In the genomic region with DNA sequence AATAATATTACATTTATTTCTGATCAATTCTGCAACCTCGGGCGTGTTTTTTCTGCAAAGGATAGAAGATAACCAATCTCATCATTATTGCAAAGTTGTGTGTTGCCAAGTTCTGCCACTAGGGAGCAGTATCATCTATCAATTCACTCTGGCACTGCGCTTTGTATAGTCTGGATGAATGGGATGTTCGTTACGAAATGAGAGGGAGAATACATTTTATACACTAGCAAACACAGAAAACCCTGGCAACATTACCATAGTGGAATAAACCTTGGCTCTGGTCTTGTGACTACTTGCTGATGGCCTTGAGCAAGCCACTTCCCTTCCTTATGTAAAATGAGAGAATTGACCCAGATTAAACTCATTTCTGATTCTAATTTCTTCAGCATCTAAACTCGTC, we compare ENCODE assay signal across 8 cellular contexts.
DNase-seq lines count a peak whose midpoint lies in the region; ATAC-seq and TF ChIP-seq lines count a peak whose summit lies in the region.

No MANE protein-coding gene starts in this region.

- POLR2A ChIA-PET in Panc1 (lab: Charles Lee) = no interaction called here
- POLR2A ChIA-PET in activated naive CD8-positive, alpha-beta T cell treated with anti-CD3 and anti-CD28 coated beads, Interleukin-2, amount 10 ng/mL, durations not matched to agents 7 days and 5 days (lab: Charles Lee) = no interaction called here

- peaks cover 3% of the 10 kb centered on the region for H3K27me3 Mint-ChIP-seq in activated naive CD8-positive, alpha-beta T cell treated with anti-CD3 and anti-CD28 coated beads, Interleukin-2, amount 10 ng/mL, durations not matched to agents 7 days and 5 days

- H3K27ac ChIP-seq in Panc1 (ENCODE audit: low read length) (no peak overlapping the region), psoas muscle (no peak overlapping the region)

- no peaks in the 10 kb centered on the region; the same call in none of the 2 replicates for H3K27me3 ChIP-seq in Panc1 (ENCODE audit: control insufficient read depth, insufficient read depth, low read length)
- peaks cover 0 to 5% (median 4%) of the 10 kb centered on the region in 3 donors for H3K27me3 ChIP-seq in psoas muscle (ENCODE audit: insufficient read depth in 3 of 3, low read length in 2 of 3)

- ATAC-seq in GM21529 (IDR thresholded peaks at IDR 0.05; ENCODE audit: unreplicated experiment) = peak; percentile 80
- peak; percentile 69 for ATAC-seq in Panc1
- peak; percentile 30 for ATAC-seq in activated naive CD8-positive, alpha-beta T cell treated with anti-CD3 and anti-CD28 coated beads, Interleukin-2, amount 10 ng/mL, durations not matched to agents 7 days and 5 days (ENCODE audit: low read depth)
- peak; percentile 81 for ATAC-seq in Right ventricle myocardium superior (ENCODE audit: poor library complexity)
- no peak for ATAC-seq in psoas muscle

- TF ChIP-seq CTCF in Panc1 (IDR thresholded peaks at IDR 0.05) (peak; percentile 73), psoas muscle (IDR thresholded peaks at IDR 0.05) (peak; percentile 66)

- in situ Hi-C loops in KBM-7 (cut with MboI; ENCODE audit: low pct_unique_long_range_greater_than_20kb, low sequenced_read_pairs) (no loop called here), Panc1 (cut with HindIII; ENCODE audit: low pct_unique_long_range_greater_than_20kb, low sequenced_read_pairs) (no loop called here)

- no peak overlapping the region for H3K4me3 ChIP-seq in Panc1 (ENCODE audit: low read depth in 2 of 2, low read length in 2 of 2)
- H3K4me3 ChIP-seq in psoas muscle = no peak overlapping the region

- CTCF ChIA-PET in Panc1 (lab: Charles Lee) = no interaction called here

- intact Hi-C loops in Panc1 (cut with micrococcal nuclease; ENCODE audit: unreplicated experiment) (no loop called here), Right ventricle myocardium superior (cut with DNase I) (no loop called here), psoas muscle (cut with DNase I) (loop anchor here in 1 of 2 donors (5.0 kb wide), 1 partner anchor 397 kb away; no protein-coding TSS in a partner anchor)

- DNase-seq in Daoy (ENCODE audit: low read depth) (peak; percentile 33), KBM-7 (peak; percentile 52), Panc1 (ENCODE audit: low read depth, low spot score) (peak; percentile 42), Right ventricle myocardium superior (no peak), psoas muscle (no peak), NCI-H1436 treated with DMSO at 0.1 percent for 48 hours (lab: John Stamatoyannopoulos, UW) (no peak)
- DNase-seq in activated naive CD8-positive, alpha-beta T cell treated with anti-CD3 and anti-CD28 coated beads, Interleukin-2, amount 10 ng/mL, durations not matched to agents 7 days and 5 days = no peak

- H3K9me3 Mint-ChIP-seq in activated naive CD8-positive, alpha-beta T cell treated with anti-CD3 and anti-CD28 coated beads, Interleukin-2, amount 10 ng/mL, durations not matched to agents 7 days and 5 days = no peaks in the 10 kb centered on the region

- H3K4me1 Mint-ChIP-seq in activated naive CD8-positive, alpha-beta T cell treated with anti-CD3 and anti-CD28 coated beads, Interleukin-2, amount 10 ng/mL, durations not matched to agents 7 days and 5 days = no peaks in the 10 kb centered on the region

- 8 to 10% (median 9%) methylated on average over 6 of the region's 6 CpGs for WGBS in psoas muscle, 3 donors

- no peak overlapping the region for H3K27ac Mint-ChIP-seq in activated naive CD8-positive, alpha-beta T cell treated with anti-CD3 and anti-CD28 coated beads, Interleukin-2, amount 10 ng/mL, durations not matched to agents 7 days and 5 days

- no peak overlapping the region for H3K4me3 Mint-ChIP-seq in activated naive CD8-positive, alpha-beta T cell treated with anti-CD3 and anti-CD28 coated beads, Interleukin-2, amount 10 ng/mL, durations not matched to agents 7 days and 5 days

- H3K4me1 ChIP-seq in Panc1 (ENCODE audit: control insufficient read depth, insufficient read depth, low read length) (no peaks in the 10 kb centered on the region), psoas muscle (no peaks in the 10 kb centered on the region)

- no peaks in the 10 kb centered on the region for H3K36me3 Mint-ChIP-seq in activated naive CD8-positive, alpha-beta T cell treated with anti-CD3 and anti-CD28 coated beads, Interleukin-2, amount 10 ng/mL, durations not matched to agents 7 days and 5 days

- H3K9me3 ChIP-seq in Panc1 (ENCODE audit: control insufficient read depth, insufficient read depth, low read depth, low read length) (no peaks in the 10 kb centered on the region), psoas muscle (no peaks in the 10 kb centered on the region)

- no TSS peak for BruUV-seq in Panc1 (replicated peaks; lab: Mats Ljungman, UMichigan)

- no peaks in the 10 kb centered on the region for H3K36me3 ChIP-seq in Panc1 (ENCODE audit: control insufficient read depth, insufficient read depth, low read length)
- no peaks in the 10 kb centered on the region for H3K36me3 ChIP-seq in psoas muscle (ENCODE audit: insufficient read depth in 1 of 2, low read depth in 1 of 2)

Comparison
In these comparisons a context has a peak if more than half of its experiments do, and no peak if none do; other contexts are left out.
1. DNase-seq: peak in Daoy (single experiment), KBM-7 (single experiment) and Panc1 (single experiment); none in activated naive CD8-positive, alpha-beta T cell treated with anti-CD3 and anti-CD28 coated beads, Interleukin-2, amount 10 ng/mL, durations not matched to agents 7 days and 5 days (single experiment), Right ventricle myocardium superior (single experiment), psoas muscle (0 of 2) and NCI-H1436 treated with DMSO at 0.1 percent for 48 hours (single experiment).
2. ATAC-seq: peak in GM21529 (single experiment), Panc1 (single experiment), activated naive CD8-positive, alpha-beta T cell treated with anti-CD3 and anti-CD28 coated beads, Interleukin-2, amount 10 ng/mL, durations not matched to agents 7 days and 5 days (single experiment) and Right ventricle myocardium superior (single experiment); none in psoas muscle (0 of 4).